ENCODE assay signal across 1 cellular context in genomic region chr16:89623511-89624232, GRCh38.
A peak's percentile ranks its signal among the peaks of the same experiment; 100 is the strongest.
TF ChIP-seq lines count a peak whose summit lies in the region.

No MANE protein-coding gene starts in this region.

TF ChIP-seq in HepG2, 621 proteins besides CTCF, POLR2A, EP300 and RAD21 (continued from another document and continues in another):
- TF ChIP-seq ZNF18 (CRISPR knock-in tag; IDR thresholded peaks at IDR 0.05; ENCODE audit: insufficient replicate concordance) (no peak), ZMYM4 (CRISPR knock-in tag; IDR thresholded peaks at IDR 0.05) (peak; percentile 25; the same call in 1 of the 2 replicates), ZBTB39 (CRISPR knock-in tag; IDR thresholded peaks at IDR 0.05) (no peak), ZSCAN25 (CRISPR knock-in tag; IDR thresholded peaks at IDR 0.05) (peak; percentile 79), RFX5 (IDR thresholded peaks at IDR 0.05; ENCODE audit: low read depth, low read length) (no peak), RARA (CRISPR knock-in tag; IDR thresholded peaks at IDR 0.05) (0 out of 2 replicates have a peak, but pooled peaks have one; percentile 5), GLI4 (CRISPR knock-in tag; IDR thresholded peaks at IDR 0.05; ENCODE audit: borderline replicate concordance) (no peak), IKZF5 (CRISPR knock-in tag; IDR thresholded peaks at IDR 0.05) (no peak), MNT (IDR thresholded peaks at IDR 0.05) (no peak), SP4 (CRISPR knock-in tag; IDR thresholded peaks at IDR 0.05) (no peak), FOXK2 (IDR thresholded peaks at IDR 0.05) (no peak), ZNF136 (CRISPR knock-in tag; IDR thresholded peaks at IDR 0.05; ENCODE audit: low read depth) (no peak), NFE2L2 (IDR thresholded peaks at IDR 0.05; ENCODE audit: low read length) (no peak), RFX1 (IDR thresholded peaks at IDR 0.05) (no peak), ZNF816 (CRISPR knock-in tag; IDR thresholded peaks at IDR 0.05; ENCODE audit: borderline replicate concordance) (no peak), ZNF670 (CRISPR knock-in tag; IDR thresholded peaks at IDR 0.05; ENCODE audit: borderline replicate concordance) (no peak), SRF (IDR thresholded peaks at IDR 0.05; ENCODE audit: low read depth, low read length) (no peak), CSRNP1 (CRISPR knock-in tag; IDR thresholded peaks at IDR 0.05) (no peak), ZHX1 (CRISPR knock-in tag; IDR thresholded peaks at IDR 0.05; ENCODE audit: low read depth) (no peak; the same call in 1 of the 2 replicates), HNRNPUL1 (IDR thresholded peaks at IDR 0.05; ENCODE audit: low read depth, low read length) (no peak), TARDBP (CRISPR knock-in tag; IDR thresholded peaks at IDR 0.05) (no peak), ZNF367 (CRISPR knock-in tag; IDR thresholded peaks at IDR 0.05; ENCODE audit: borderline replicate concordance) (no peak), ZNF333 (CRISPR knock-in tag; IDR thresholded peaks at IDR 0.05; ENCODE audit: borderline replicate concordance) (0 out of 2 replicates have a peak, but pooled peaks have one; percentile 41), PHF5A (CRISPR knock-in tag; IDR thresholded peaks at IDR 0.05; ENCODE audit: low read depth, unreplicated experiment) (no peak), NR3C1 (CRISPR knock-in tag; IDR thresholded peaks at IDR 0.05) (no peak), ZNF607 (CRISPR knock-in tag; IDR thresholded peaks at IDR 0.05; ENCODE audit: borderline replicate concordance) (no peak), ZNF574 (CRISPR knock-in tag; IDR thresholded peaks at IDR 0.05) (peak; percentile 46; the same call in 1 of the 2 replicates), FOXO1 (CRISPR knock-in tag; IDR thresholded peaks at IDR 0.05) (no peak)
- TF ChIP-seq, protein P1, sequence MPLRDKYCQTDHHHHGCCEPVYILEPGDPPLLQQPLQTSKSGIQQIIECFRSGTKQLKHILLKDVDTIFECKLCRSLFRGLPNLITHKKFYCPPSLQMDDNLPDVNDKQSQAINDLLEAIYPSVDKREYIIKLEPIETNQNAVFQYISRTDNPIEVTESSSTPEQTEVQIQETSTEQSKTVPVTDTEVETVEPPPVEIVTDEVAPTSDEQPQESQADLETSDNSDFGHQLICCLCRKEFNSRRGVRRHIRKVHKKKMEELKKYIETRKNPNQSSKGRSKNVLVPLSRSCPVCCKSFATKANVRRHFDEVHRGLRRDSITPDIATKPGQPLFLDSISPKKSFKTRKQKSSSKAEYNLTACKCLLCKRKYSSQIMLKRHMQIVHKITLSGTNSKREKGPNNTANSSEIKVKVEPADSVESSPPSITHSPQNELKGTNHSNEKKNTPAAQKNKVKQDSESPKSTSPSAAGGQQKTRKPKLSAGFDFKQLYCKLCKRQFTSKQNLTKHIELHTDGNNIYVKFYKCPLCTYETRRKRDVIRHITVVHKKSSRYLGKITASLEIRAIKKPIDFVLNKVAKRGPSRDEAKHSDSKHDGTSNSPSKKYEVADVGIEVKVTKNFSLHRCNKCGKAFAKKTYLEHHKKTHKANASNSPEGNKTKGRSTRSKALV (CRISPR knock-in tag; IDR thresholded peaks at IDR 0.05) = no peak
- TF ChIP-seq, protein P2, sequence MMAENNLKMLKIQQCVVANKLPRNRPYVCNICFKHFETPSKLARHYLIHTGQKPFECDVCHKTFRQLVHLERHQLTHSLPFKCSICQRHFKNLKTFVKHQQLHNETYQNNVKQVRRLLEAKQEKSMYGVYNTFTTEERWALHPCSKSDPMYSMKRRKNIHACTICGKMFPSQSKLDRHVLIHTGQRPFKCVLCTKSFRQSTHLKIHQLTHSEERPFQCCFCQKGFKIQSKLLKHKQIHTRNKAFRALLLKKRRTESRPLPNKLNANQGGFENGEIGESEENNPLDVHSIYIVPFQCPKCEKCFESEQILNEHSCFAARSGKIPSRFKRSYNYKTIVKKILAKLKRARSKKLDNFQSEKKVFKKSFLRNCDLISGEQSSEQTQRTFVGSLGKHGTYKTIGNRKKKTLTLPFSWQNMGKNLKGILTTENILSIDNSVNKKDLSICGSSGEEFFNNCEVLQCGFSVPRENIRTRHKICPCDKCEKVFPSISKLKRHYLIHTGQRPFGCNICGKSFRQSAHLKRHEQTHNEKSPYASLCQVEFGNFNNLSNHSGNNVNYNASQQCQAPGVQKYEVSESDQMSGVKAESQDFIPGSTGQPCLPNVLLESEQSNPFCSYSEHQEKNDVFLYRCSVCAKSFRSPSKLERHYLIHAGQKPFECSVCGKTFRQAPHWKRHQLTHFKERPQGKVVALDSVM (CRISPR knock-in tag; IDR thresholded peaks at IDR 0.05) = no peak
- TF ChIP-seq, protein P3, sequence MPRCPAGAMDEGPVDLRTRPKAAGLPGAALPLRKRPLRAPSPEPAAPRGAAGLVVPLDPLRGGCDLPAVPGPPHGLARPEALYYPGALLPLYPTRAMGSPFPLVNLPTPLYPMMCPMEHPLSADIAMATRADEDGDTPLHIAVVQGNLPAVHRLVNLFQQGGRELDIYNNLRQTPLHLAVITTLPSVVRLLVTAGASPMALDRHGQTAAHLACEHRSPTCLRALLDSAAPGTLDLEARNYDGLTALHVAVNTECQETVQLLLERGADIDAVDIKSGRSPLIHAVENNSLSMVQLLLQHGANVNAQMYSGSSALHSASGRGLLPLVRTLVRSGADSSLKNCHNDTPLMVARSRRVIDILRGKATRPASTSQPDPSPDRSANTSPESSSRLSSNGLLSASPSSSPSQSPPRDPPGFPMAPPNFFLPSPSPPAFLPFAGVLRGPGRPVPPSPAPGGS (CRISPR knock-in tag; IDR thresholded peaks at IDR 0.05) = no peak
- TF ChIP-seq, protein P4, sequence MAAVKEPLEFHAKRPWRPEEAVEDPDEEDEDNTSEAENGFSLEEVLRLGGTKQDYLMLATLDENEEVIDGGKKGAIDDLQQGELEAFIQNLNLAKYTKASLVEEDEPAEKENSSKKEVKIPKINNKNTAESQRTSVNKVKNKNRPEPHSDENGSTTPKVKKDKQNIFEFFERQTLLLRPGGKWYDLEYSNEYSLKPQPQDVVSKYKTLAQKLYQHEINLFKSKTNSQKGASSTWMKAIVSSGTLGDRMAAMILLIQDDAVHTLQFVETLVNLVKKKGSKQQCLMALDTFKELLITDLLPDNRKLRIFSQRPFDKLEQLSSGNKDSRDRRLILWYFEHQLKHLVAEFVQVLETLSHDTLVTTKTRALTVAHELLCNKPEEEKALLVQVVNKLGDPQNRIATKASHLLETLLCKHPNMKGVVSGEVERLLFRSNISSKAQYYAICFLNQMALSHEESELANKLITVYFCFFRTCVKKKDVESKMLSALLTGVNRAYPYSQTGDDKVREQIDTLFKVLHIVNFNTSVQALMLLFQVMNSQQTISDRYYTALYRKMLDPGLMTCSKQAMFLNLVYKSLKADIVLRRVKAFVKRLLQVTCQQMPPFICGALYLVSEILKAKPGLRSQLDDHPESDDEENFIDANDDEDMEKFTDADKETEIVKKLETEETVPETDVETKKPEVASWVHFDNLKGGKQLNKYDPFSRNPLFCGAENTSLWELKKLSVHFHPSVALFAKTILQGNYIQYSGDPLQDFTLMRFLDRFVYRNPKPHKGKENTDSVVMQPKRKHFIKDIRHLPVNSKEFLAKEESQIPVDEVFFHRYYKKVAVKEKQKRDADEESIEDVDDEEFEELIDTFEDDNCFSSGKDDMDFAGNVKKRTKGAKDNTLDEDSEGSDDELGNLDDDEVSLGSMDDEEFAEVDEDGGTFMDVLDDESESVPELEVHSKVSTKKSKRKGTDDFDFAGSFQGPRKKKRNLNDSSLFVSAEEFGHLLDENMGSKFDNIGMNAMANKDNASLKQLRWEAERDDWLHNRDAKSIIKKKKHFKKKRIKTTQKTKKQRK (IDR thresholded peaks at IDR 0.05; ENCODE audit: low read length) = no peak
